8 cellular contexts compared by ENCODE assay signal in the genomic region with DNA sequence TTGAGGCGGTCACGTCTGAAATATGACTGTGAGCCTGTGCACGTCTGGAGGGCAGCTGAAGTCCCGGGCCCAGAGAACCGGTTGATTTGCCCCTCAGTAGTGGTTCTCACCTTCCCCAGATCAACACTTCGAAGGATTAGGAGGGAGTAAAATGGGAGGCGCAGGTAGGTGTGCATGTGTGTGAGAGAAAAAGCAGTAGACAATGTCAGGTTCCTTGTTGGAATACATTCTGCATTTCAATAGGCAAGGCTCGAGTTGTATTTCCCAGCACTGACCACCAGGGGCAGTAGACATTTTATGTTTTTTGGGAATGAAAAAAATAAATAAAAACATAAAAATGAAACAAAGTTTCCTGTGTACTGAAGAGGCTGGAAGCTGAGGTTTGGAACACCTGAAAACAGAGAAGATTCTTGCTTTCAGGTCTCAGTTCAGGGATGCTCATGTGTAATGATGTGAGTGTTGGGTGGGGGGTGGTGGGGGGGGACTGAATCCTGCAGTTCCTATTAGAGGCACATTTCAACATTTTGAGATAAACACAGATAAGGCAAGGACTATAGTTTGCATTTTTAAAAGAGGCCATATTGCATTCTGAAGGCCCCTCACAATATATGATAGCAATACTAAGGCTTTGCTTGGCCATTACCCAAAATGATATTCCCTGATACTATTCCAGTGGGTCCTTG.
DNase-seq lines count a peak whose midpoint lies in the region; TF ChIP-seq lines count a peak whose summit lies in the region.

No MANE protein-coding gene starts in this region.

- no peak for TF ChIP-seq POLR2A in adrenal gland (IDR thresholded peaks at IDR 0.05)

- WGBS in adrenal gland, 4 donors: 57 to 65% (median 59%) methylated on average over 8 of the region's 8 CpGs

- no peaks in the 10 kb centered on the region for H3K36me3 ChIP-seq in Karpas-422 (ENCODE audit: insufficient read depth, low read length)
- H3K36me3 ChIP-seq in adrenal gland (replicated peaks in 1 of 2): no peaks in the 10 kb centered on the region

- peak; percentile 57 for DNase-seq in activated CD8-positive, alpha-beta memory T cell treated with anti-CD3 and anti-CD28 coated beads, Interleukin-2, amount 50 U/mL, for 48 hours
- DNase-seq in activated CD8-positive, alpha-beta memory T cell treated with anti-CD3 and anti-CD28 coated beads for 24 hours: no peak
- DNase-seq in Karpas-422 (peak; percentile 68), adrenal gland (peak in 6 of 7 donors; percentile 35 to 83 (median 56)), kidney tubule cell (ENCODE audit: low spot score) (peak; percentile 50), epidermal melanocyte (ENCODE audit: insufficient read length, low spot score) (no peak), NCI-H226 (no peak), T-helper 9 cell (no peak)

- no peaks in the 10 kb centered on the region for H3K4me1 ChIP-seq in Karpas-422 (ENCODE audit: low read length)
- peaks cover 0 to 13% of the 10 kb centered on the region in 2 donors for H3K4me1 ChIP-seq in adrenal gland (replicated peaks in 1 of 2)

- no peak overlapping the region for H3K4me3 ChIP-seq in Karpas-422 (ENCODE audit: low read length)
- H3K4me3 ChIP-seq in adrenal gland: no peak overlapping the region

- TF ChIP-seq CTCF in adrenal gland (IDR thresholded peaks at IDR 0.05): peak; percentile 52 to 66 (median 60)

- H3K27me3 ChIP-seq in Karpas-422 (ENCODE audit: low read length) (no peaks in the 10 kb centered on the region), adrenal gland (no peaks in the 10 kb centered on the region)

- H3K79me2 ChIP-seq in Karpas-422 (ENCODE audit: low read length): no peaks in the 10 kb centered on the region

- H3K27ac ChIP-seq in Karpas-422 (ENCODE audit: low read length): no peak overlapping the region
- no peak overlapping the region for H3K27ac ChIP-seq in adrenal gland

- H2AFZ ChIP-seq in Karpas-422 (ENCODE audit: low read length): no peak overlapping the region

- no peak overlapping the region for H3K9ac ChIP-seq in Karpas-422 (ENCODE audit: low read length)

- no peaks in the 10 kb centered on the region for H3K9me3 ChIP-seq in Karpas-422 (ENCODE audit: low read length)
- H3K9me3 ChIP-seq in adrenal gland (replicated peaks in 1 of 3): no peaks in the 10 kb centered on the region

- intact Hi-C loops in adrenal gland (cut with DNase I): no loop called here

- no peaks in the 10 kb centered on the region for H3K9me2 ChIP-seq in Karpas-422 (replicated peaks; ENCODE audit: insufficient read depth, low read length)

- no peaks in the 10 kb centered on the region for H4K20me1 ChIP-seq in Karpas-422 (ENCODE audit: insufficient read depth, low read depth, low read length)

- no peak overlapping the region for H3K4me2 ChIP-seq in Karpas-422 (ENCODE audit: low read depth, low read length, poor library complexity, severe bottlenecking)

Comparison
In these comparisons a context has a peak if more than half of its experiments do, and no peak if none do; other contexts are left out.
1. DNase-seq: peak in activated CD8-positive, alpha-beta memory T cell treated with anti-CD3 and anti-CD28 coated beads, Interleukin-2, amount 50 U/mL, for 48 hours (single experiment), Karpas-422 (single experiment), adrenal gland (6 of 7) and kidney tubule cell (single experiment); none in activated CD8-positive, alpha-beta memory T cell treated with anti-CD3 and anti-CD28 coated beads for 24 hours (single experiment), epidermal melanocyte (single experiment), NCI-H226 (single experiment) and T-helper 9 cell (single experiment).